ENCODE assay signal across 15 cellular contexts in genomic region chr11:9230291-9230690, GRCh38. TPM values are rescaled to one million over a fixed set of nuclear protein-coding genes. Genes with fewer than 3 reads are reported as not detected.
DNase-seq lines count a peak whose midpoint lies in the region; ATAC-seq and TF ChIP-seq lines count a peak whose summit lies in the region.
"Had no signal": no experiment of that assay in that cellular context is flagged by ENCODE, and none has a peak within 500 bp of the region (broad histone marks: within the 10 kb centered on the region; RNA-seq: fewer than 3 reads in every experiment).

No MANE protein-coding gene starts in this region.

- peak overlapping the region; percentile 88 for H3K27ac Mint-ChIP-seq in activated CD8-positive, alpha-beta T cell treated with anti-CD3 and anti-CD28 coated beads, Interleukin-2, amount 10 ng/mL, durations not matched to agents 7 days and 5 days

- peaks cover 70% of the 10 kb centered on the region for H3K4me1 ChIP-seq in left ventricle myocardium inferior
- H3K4me1 ChIP-seq in right atrium auricular region, result peaks cover 0 to 37% of the 10 kb centered on the region in 2 donors

- H3K36me3 ChIP-seq in left ventricle myocardium inferior (no peaks in the 10 kb centered on the region), right atrium auricular region (no peaks in the 10 kb centered on the region)

- H3K27ac ChIP-seq in left ventricle myocardium inferior (replicated peaks) (peak overlapping the region; percentile 83), right atrium auricular region (no peak overlapping the region), temporal lobe (ENCODE audit: low read depth, low read length) (peak overlapping the region; percentile 92)

- H3K27me3 ChIP-seq in left ventricle myocardium inferior (ENCODE audit: low read depth) (no peaks in the 10 kb centered on the region), right atrium auricular region (no peaks in the 10 kb centered on the region)

- peaks cover 11% of the 10 kb centered on the region for H3K9me3 Mint-ChIP-seq in activated CD8-positive, alpha-beta T cell treated with anti-CD3 and anti-CD28 coated beads, Interleukin-2, amount 10 ng/mL, durations not matched to agents 7 days and 5 days (ENCODE audit: insufficient read depth)
- H3K9me3 Mint-ChIP-seq: activated T-cell treated with anti-CD3 and anti-CD28 coated beads, Interleukin-2, amount 50 U/mL, for 72 hours had no signal

- no peak for ATAC-seq in activated CD8-positive, alpha-beta T cell treated with anti-CD3 and anti-CD28 coated beads, Interleukin-2, amount 10 ng/mL, durations not matched to agents 7 days and 5 days
- ATAC-seq in Right ventricle myocardium superior (ENCODE audit: poor library complexity) (no peak), HG03565 (IDR thresholded peaks at IDR 0.05; ENCODE audit: unreplicated experiment) (no peak)
- ATAC-seq: activated T-cell treated with anti-CD3 and anti-CD28 coated beads, Interleukin-2, amount 50 U/mL, for 72 hours had no signal

- POLR2A ChIA-PET in activated CD8-positive, alpha-beta T cell treated with anti-CD3 and anti-CD28 coated beads, Interleukin-2, amount 10 ng/mL, durations not matched to agents 7 days and 5 days (lab: Charles Lee), result interaction anchor here (0.6 kb wide), 1 partner anchor 25 kb away, joined by 3 read pairs; no protein-coding TSS in a partner anchor

- H3K27me3 Mint-ChIP-seq in activated CD8-positive, alpha-beta T cell treated with anti-CD3 and anti-CD28 coated beads, Interleukin-2, amount 10 ng/mL, durations not matched to agents 7 days and 5 days (ENCODE audit: low read depth), result no peaks in the 10 kb centered on the region

- DNase-seq in left ventricle myocardium inferior (no peak), right atrium auricular region (ENCODE audit: low spot score) (no peak), iris pigment epithelial cell (ENCODE audit: low read depth) (peak; percentile 37), Right ventricle myocardium superior (no peak), HCEC 1CT (no peak)
- no peak for DNase-seq in activated CD8-positive, alpha-beta T cell treated with anti-CD3 and anti-CD28 coated beads, Interleukin-2, amount 10 ng/mL, durations not matched to agents 7 days and 5 days
- DNase-seq: activated CD4-positive, alpha-beta T cell treated with anti-CD3 and anti-CD28 coated beads, Interleukin-2, amount 50 U/mL, for 48 hours; activated T-cell treated with anti-CD3 and anti-CD28 coated beads, Interleukin-2, amount 50 U/mL, for 72 hours; amygdala; kidney; mesenchymal stem cell; NCI-H526; stimulated activated naive CD4-positive, alpha-beta T cell had no signal

- no peaks in the 10 kb centered on the region for H3K9me3 ChIP-seq in left ventricle myocardium inferior (replicated peaks)
- H3K9me3 ChIP-seq in right atrium auricular region, result no peaks in the 10 kb centered on the region

- peak overlapping the region; percentile 9 for H3K4me3 Mint-ChIP-seq in activated CD8-positive, alpha-beta T cell treated with anti-CD3 and anti-CD28 coated beads, Interleukin-2, amount 10 ng/mL, durations not matched to agents 7 days and 5 days

- H3K4me1 Mint-ChIP-seq in activated CD8-positive, alpha-beta T cell treated with anti-CD3 and anti-CD28 coated beads, Interleukin-2, amount 10 ng/mL, durations not matched to agents 7 days and 5 days (ENCODE audit: low read depth), result peaks cover 53% of the 10 kb centered on the region

- intact Hi-C loops in left ventricle myocardium inferior (cut with micrococcal nuclease) (no loop called here), Right ventricle myocardium superior (cut with DNase I) (no loop called here)

- peaks cover 19% of the 10 kb centered on the region for H3K36me3 Mint-ChIP-seq in activated CD8-positive, alpha-beta T cell treated with anti-CD3 and anti-CD28 coated beads, Interleukin-2, amount 10 ng/mL, durations not matched to agents 7 days and 5 days (ENCODE audit: low read depth)

- no peak for TF ChIP-seq CTCF in left ventricle myocardium inferior (IDR thresholded peaks at IDR 0.05; ENCODE audit: borderline replicate concordance)
- TF ChIP-seq CTCF in right atrium auricular region (IDR thresholded peaks at IDR 0.05), result no peak

- H3K4me3 ChIP-seq in left ventricle myocardium inferior (no peak overlapping the region), right atrium auricular region (no peak overlapping the region)

- CTCF ChIA-PET in activated CD8-positive, alpha-beta T cell treated with anti-CD3 and anti-CD28 coated beads, Interleukin-2, amount 10 ng/mL, durations not matched to agents 7 days and 5 days (lab: Charles Lee), result interaction anchor here (1.5 kb wide), 1 partner anchor 83 kb away, joined by 3 read pairs; no protein-coding TSS in a partner anchor

RNA-seq across cellular contexts. Expression of gene DENND5A, which starts 34.9 kb away (rescaled TPM):
- total RNA-seq in left ventricle myocardium inferior (117 TPM), right atrium auricular region (10 to 100 TPM; 75.8 to 96.7 TPM), temporal lobe (108 TPM), Right ventricle myocardium superior (96.1 TPM)
- total RNA-seq in activated CD8-positive, alpha-beta T cell treated with anti-CD3 and anti-CD28 coated beads, Interleukin-2, amount 10 ng/mL, durations not matched to agents 7 days and 5 days, result 10 to 100 TPM; 78.5 to 81.1 TPM

Comparison
In these comparisons a context has a peak if more than half of its experiments do, and no peak if none do; other contexts are left out.
1. H3K27ac ChIP-seq: peak in left ventricle myocardium inferior (single experiment) and temporal lobe (single experiment); none in right atrium auricular region (0 of 2).